ENCODE assay signal across 6 cellular contexts in the genomic region with DNA sequence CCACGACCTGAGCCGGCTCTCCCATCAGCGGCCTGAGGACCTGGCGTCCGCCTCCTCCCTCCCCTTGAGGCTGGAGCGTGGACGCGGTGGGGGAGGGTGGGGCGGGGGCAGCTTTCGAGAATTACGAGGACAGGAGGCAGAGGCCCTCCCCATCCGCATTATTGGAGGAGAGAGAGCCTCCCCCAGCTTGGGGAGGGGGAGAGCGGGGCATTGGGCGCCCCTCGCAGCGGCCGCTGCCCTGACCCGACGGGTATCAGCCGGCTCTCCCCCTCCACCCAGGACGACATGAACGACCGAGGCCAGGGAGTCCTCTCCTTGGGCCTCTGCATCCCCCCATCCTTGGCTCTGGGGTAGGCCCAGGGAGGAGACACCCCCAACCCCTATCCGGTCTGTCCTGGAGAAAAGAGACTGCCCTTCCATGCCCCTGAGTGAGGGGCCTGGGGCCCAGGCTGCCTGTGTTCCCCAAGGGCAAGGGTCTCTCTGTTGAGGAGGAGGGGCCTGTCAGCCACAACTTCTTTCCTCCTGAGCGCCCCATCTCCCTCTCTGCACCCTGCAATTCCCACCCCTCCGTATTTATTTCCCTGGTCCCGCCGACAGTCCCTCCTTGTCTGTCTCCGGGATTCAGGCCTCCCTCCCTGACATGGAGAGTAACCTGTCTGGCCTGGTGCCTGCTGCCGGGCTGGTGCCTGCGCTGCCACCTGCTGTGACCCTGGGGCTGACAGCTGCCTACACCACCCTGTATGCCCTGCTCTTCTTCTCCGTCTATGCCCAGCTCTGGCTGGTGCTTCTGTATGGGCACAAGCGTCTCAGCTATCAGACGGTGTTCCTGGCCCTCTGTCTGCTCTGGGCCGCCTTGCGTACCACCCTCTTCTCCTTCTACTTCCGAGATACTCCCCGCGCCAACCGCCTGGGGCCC. TPM values are rescaled to one million over a fixed set of nuclear protein-coding genes. Genes with fewer than 3 reads are reported as not detected.
DNase-seq lines count a peak whose midpoint lies in the region; FAIRE-seq and TF ChIP-seq lines count a peak whose summit lies in the region.

No MANE protein-coding gene starts in this region.

- peak overlapping the region; percentile 55 to 93 (median 66) for H3K4me3 ChIP-seq in skin epidermis

- TF ChIP-seq CTCF in GM13976 (IDR thresholded peaks at IDR 0.05; ENCODE audit: borderline replicate concordance, control extremely low read depth, extremely low read depth, insufficient read depth, missing control alignments): no peak

- FAIRE-seq in GM12891 (lab: Jason Lieb, UNC): peak; percentile 72

- H3K27ac ChIP-seq in epithelial cell of prostate (peak overlapping the region; percentile 92), skin epidermis (peak overlapping the region; percentile 15 to 97 (median 96))

- in situ Hi-C loops in GM13976 (cut with MboI; ENCODE audit: low sequenced_read_pairs, unreplicated experiment): loop anchor here (25.0 kb wide), 1 partner anchor 299 kb away; the partner anchor contains the start of gene OTUB1

- DNase-seq in GM12891 (ENCODE audit: insufficient read length, low spot score) (no peak), NCI-H69 (lab: John Stamatoyannopoulos, UW) (peak; percentile 85), epithelial cell of prostate (ENCODE audit: low read depth, low spot score) (no peak), GM13976 (ENCODE audit: low spot score) (no peak), cerebellar cortex (ENCODE audit: low spot score) (no peak)

- TF ChIP-seq POLR2A in GM12891 (IDR thresholded peaks at IDR 0.05; ENCODE audit: low read depth, low read length): no peak

TF ChIP-seq in GM12891, 5 proteins besides CTCF, POLR2A, EP300 and RAD21:
- TF ChIP-seq TAF1 (IDR thresholded peaks at IDR 0.05; ENCODE audit: low read depth, low read length): no peak
- no peak for TF ChIP-seq POU2F2 (IDR thresholded peaks at IDR 0.05; ENCODE audit: low read depth, low read length)
- no peak for TF ChIP-seq PAX5 (IDR thresholded peaks at IDR 0.05; ENCODE audit: insufficient read depth, low read length, severe bottlenecking)
- TF ChIP-seq POLR2AphosphoS5 (IDR thresholded peaks at IDR 0.05; ENCODE audit: low read depth, low read length): no peak
- no peak for TF ChIP-seq SPI1 (IDR thresholded peaks at IDR 0.05; ENCODE audit: low read depth, low read length)

RNA-seq across cellular contexts. Expression of gene GPR137, which starts 0.5 kb away (rescaled TPM):
- 25.1 TPM for polyA plus RNA-seq in GM12891 (2012; ENCODE audit: low read depth, missing spikeins)

RNA-seq across cellular contexts. Expression of gene BAD, which starts 1.7 kb away (rescaled TPM):
- polyA plus RNA-seq in GM12891 (2012; ENCODE audit: low read depth, missing spikeins): 37.3 TPM

RNA-seq across cellular contexts. Expression of gene KCNK4, which starts 5.0 kb away (rescaled TPM):
- polyA plus RNA-seq in GM12891 (2012; ENCODE audit: low read depth, missing spikeins): 0.06 TPM

RNA-seq across cellular contexts. Expression of gene CATSPERZ, which starts 14.0 kb away (rescaled TPM):
- polyA plus RNA-seq in GM12891 (2012; ENCODE audit: low read depth, missing spikeins): not detected

RNA-seq across cellular contexts. Expression of gene ESRRA, which starts 19.2 kb away (rescaled TPM):
- 11.5 TPM for polyA plus RNA-seq in GM12891 (2012; ENCODE audit: low read depth, missing spikeins)
